26 cellular contexts compared by ENCODE assay signal in genomic region chr6:131430531-131430930, GRCh38.
"Had no signal": no experiment of that assay in that cellular context is flagged by ENCODE, and none has a peak within 500 bp of the region (broad histone marks: within the 10 kb centered on the region; RNA-seq: fewer than 3 reads in every experiment).

No MANE protein-coding gene starts in this region.

- DNase-seq: activated B cell treated with CpG ODN at 0.5 μM for 24 hours; activated CD4-positive, alpha-beta memory T cell treated with anti-CD3 and anti-CD28 coated beads for 36 hours; activated CD4-positive, alpha-beta T cell treated with anti-CD3 and anti-CD28 coated beads for 1 hour; activated CD4-positive, alpha-beta T cell treated with anti-CD3 and anti-CD28 coated beads, Interleukin-2, amount 10 ng/mL, durations not matched to agents 7 days and 5 days; activated CD8-positive, alpha-beta memory T cell treated with anti-CD3 and anti-CD28 coated beads for 24 hours; activated naive CD4-positive, alpha-beta T cell treated with anti-CD3 and anti-CD28 coated beads, Interleukin-2, amount 50 U/mL, for 16 hours; activated naive CD8-positive, alpha-beta T cell treated with anti-CD3 and anti-CD28 coated beads, Interleukin-2, amount 10 ng/mL, durations not matched to agents 7 days and 5 days; activated T-cell treated with anti-CD3 and anti-CD28 coated beads, Interleukin-2, amount 50 U/mL, for 48 hours; adrenal gland; aorta; caudate nucleus; Kasumi-1; NCI-H1048; NCI-H1930; NCI-H2171; NCI-H226; NCI-H526; NCI-H82; RPMI8226; T-cell; T-helper 2 cell; T1000 had no signal

- H3K4me1 Mint-ChIP-seq: activated B cell treated with CpG ODN at 0.5 μM for 24 hours had no signal

- H3K27me3 ChIP-seq: adrenal gland, breast epithelium had no signal

- H3K4me3 Mint-ChIP-seq: activated B cell treated with CpG ODN at 0.5 μM for 24 hours; activated CD4-positive, alpha-beta memory T cell treated with anti-CD3 and anti-CD28 coated beads for 36 hours; activated CD4-positive, alpha-beta T cell treated with anti-CD3 and anti-CD28 coated beads, Interleukin-2, amount 10 ng/mL, durations not matched to agents 7 days and 5 days; activated naive CD8-positive, alpha-beta T cell treated with anti-CD3 and anti-CD28 coated beads, Interleukin-2, amount 10 ng/mL, durations not matched to agents 7 days and 5 days; T-cell had no signal

- H3K4me1 ChIP-seq: breast epithelium had no signal

- H3K27me3 Mint-ChIP-seq: activated CD4-positive, alpha-beta memory T cell treated with anti-CD3 and anti-CD28 coated beads for 36 hours; activated CD4-positive, alpha-beta T cell treated with anti-CD3 and anti-CD28 coated beads, Interleukin-2, amount 10 ng/mL, durations not matched to agents 7 days and 5 days; activated naive CD8-positive, alpha-beta T cell treated with anti-CD3 and anti-CD28 coated beads, Interleukin-2, amount 10 ng/mL, durations not matched to agents 7 days and 5 days; T-cell had no signal

- H3K27ac Mint-ChIP-seq: activated B cell treated with CpG ODN at 0.5 μM for 24 hours; activated CD4-positive, alpha-beta memory T cell treated with anti-CD3 and anti-CD28 coated beads for 36 hours; activated CD4-positive, alpha-beta T cell treated with anti-CD3 and anti-CD28 coated beads, Interleukin-2, amount 10 ng/mL, durations not matched to agents 7 days and 5 days; activated naive CD8-positive, alpha-beta T cell treated with anti-CD3 and anti-CD28 coated beads, Interleukin-2, amount 10 ng/mL, durations not matched to agents 7 days and 5 days; activated T-helper 2 cell treated with anti-CD3 and anti-CD28 coated beads, Interferon-gamma antibody, Interleukin-2, Interleukin-4, amounts not matched to agents 10 μg/mL and 5 μg/mL and 100 μg/mL, durations not matched to agents 14 hours and 24 hours and 36 hours; T-cell had no signal

- H3K4me3 ChIP-seq: adrenal gland, breast epithelium, SK-N-MC had no signal

- H3K36me3 ChIP-seq: adrenal gland, breast epithelium had no signal

- H3K27ac ChIP-seq: breast epithelium, SK-N-MC had no signal

- H3K9me3 ChIP-seq: adrenal gland had no signal

- ATAC-seq: Right ventricle myocardium inferior, T-cell had no signal
